In genomic region chrX:123121241-123121640, GRCh38 we compare ENCODE assay signal across 24 cellular contexts.
A peak's percentile ranks its signal among the peaks of the same experiment; 100 is the strongest.
DNase-seq lines count a peak whose midpoint lies in the region; ATAC-seq, FAIRE-seq and TF ChIP-seq lines count a peak whose summit lies in the region.
"Had no signal": no experiment of that assay in that cellular context is flagged by ENCODE, and none has a peak within 500 bp of the region (broad histone marks: within the 10 kb centered on the region; RNA-seq: fewer than 3 reads in every experiment).

No MANE protein-coding gene starts in this region.

- H3K9me3 Mint-ChIP-seq in MCF 10A (ENCODE audit: unreplicated experiment) (peaks cover 16% of the 10 kb centered on the region), astrocyte (ENCODE audit: unreplicated experiment) (no peaks in the 10 kb centered on the region)

- H3K27me3 Mint-ChIP-seq in MCF 10A (ENCODE audit: insufficient read depth, unreplicated experiment) (no peaks in the 10 kb centered on the region), astrocyte (ENCODE audit: low read depth, unreplicated experiment) (no peaks in the 10 kb centered on the region)
- H3K27me3 Mint-ChIP-seq: CD4-positive, CD25-positive, alpha-beta regulatory T cell had no signal

- H3K27ac Mint-ChIP-seq in MCF 10A (ENCODE audit: low read depth, unreplicated experiment) (no peak overlapping the region), astrocyte (ENCODE audit: unreplicated experiment) (peak overlapping the region; percentile 85)
- H3K27ac Mint-ChIP-seq: CD4-positive, CD25-positive, alpha-beta regulatory T cell had no signal

- H3K9me3 ChIP-seq in breast epithelium: peaks cover 0 to 4% of the 10 kb centered on the region in 2 donors
- no peaks in the 10 kb centered on the region for H3K9me3 ChIP-seq in astrocyte (ENCODE audit: insufficient read depth, low read depth, low read length)
- no peaks in the 10 kb centered on the region for H3K9me3 ChIP-seq in ascending aorta
- H3K9me3 ChIP-seq: BE2C had no signal

- H3K36me3 Mint-ChIP-seq in MCF 10A (ENCODE audit: insufficient read depth, unreplicated experiment) (no peaks in the 10 kb centered on the region), astrocyte (ENCODE audit: low read depth, unreplicated experiment) (no peaks in the 10 kb centered on the region)
- H3K36me3 Mint-ChIP-seq: CD4-positive, CD25-positive, alpha-beta regulatory T cell had no signal

- no peak overlapping the region for H3K4me2 ChIP-seq in astrocyte (ENCODE audit: low read length)

- TF ChIP-seq CTCF in MCF 10A (IDR thresholded peaks at IDR 0.05; ENCODE audit: unreplicated experiment): no peak
- no peak for TF ChIP-seq CTCF in breast epithelium (IDR thresholded peaks at IDR 0.05)
- no peak for TF ChIP-seq CTCF in astrocyte (IDR thresholded peaks at IDR 0.05; ENCODE audit: insufficient read depth, low read depth, low read length)
- no peak for TF ChIP-seq CTCF in fibroblast of mammary gland (conservative IDR thresholded peaks at IDR 0.05; ENCODE audit: control insufficient read depth, insufficient read depth, low read depth, low read length)
- TF ChIP-seq CTCF in ascending aorta (IDR thresholded peaks at IDR 0.05): no peak

- H3K4me1 ChIP-seq in breast epithelium (no peaks in the 10 kb centered on the region), astrocyte (ENCODE audit: insufficient read depth, low read length) (no peaks in the 10 kb centered on the region), ascending aorta (no peaks in the 10 kb centered on the region)
- H3K4me1 ChIP-seq: BE2C had no signal

- H3K27ac ChIP-seq in breast epithelium: no peak overlapping the region
- no peak overlapping the region for H3K27ac ChIP-seq in astrocyte (ENCODE audit: low read depth, low read length)
- no peak overlapping the region for H3K27ac ChIP-seq in ascending aorta
- H3K27ac ChIP-seq: 22Rv1 had no signal

- H3K27me3 ChIP-seq in breast epithelium: no peaks in the 10 kb centered on the region
- H3K27me3 ChIP-seq in astrocyte (ENCODE audit: insufficient read depth, low read length): no peaks in the 10 kb centered on the region
- H3K27me3 ChIP-seq in ascending aorta: no peaks in the 10 kb centered on the region
- H3K27me3 ChIP-seq: BE2C had no signal

- H3K36me3 ChIP-seq in breast epithelium: no peaks in the 10 kb centered on the region
- H3K36me3 ChIP-seq in astrocyte (ENCODE audit: insufficient read depth, low read length): no peaks in the 10 kb centered on the region
- H3K36me3 ChIP-seq in ascending aorta: no peaks in the 10 kb centered on the region
- H3K36me3 ChIP-seq: BE2C had no signal

- H3K79me2 ChIP-seq in astrocyte (ENCODE audit: insufficient read depth, low read length): no peaks in the 10 kb centered on the region

- H3K4me1 Mint-ChIP-seq in MCF 10A (ENCODE audit: insufficient read depth, unreplicated experiment): no peaks in the 10 kb centered on the region
- peaks cover 4% of the 10 kb centered on the region for H3K4me1 Mint-ChIP-seq in astrocyte (ENCODE audit: low read depth, unreplicated experiment)
- H3K4me1 Mint-ChIP-seq: CD4-positive, CD25-positive, alpha-beta regulatory T cell had no signal

- intact Hi-C loops in MCF 10A (cut with micrococcal nuclease): no loop called here
- intact Hi-C loops in breast epithelium (cut with DNase I; ENCODE audit: low total_unique reads): no loop called here
- intact Hi-C loops in ascending aorta (cut with DNase I): no loop called here

- H2AFZ ChIP-seq in astrocyte (ENCODE audit: low read depth, low read length): no peak overlapping the region

- H3K4me3 Mint-ChIP-seq in MCF 10A (ENCODE audit: unreplicated experiment): no peak overlapping the region
- H3K4me3 Mint-ChIP-seq in astrocyte (ENCODE audit: unreplicated experiment): no peak overlapping the region
- H3K4me3 Mint-ChIP-seq: CD4-positive, CD25-positive, alpha-beta regulatory T cell had no signal

- H3K9ac ChIP-seq in astrocyte (ENCODE audit: low read length): no peak overlapping the region

- BruUV-seq in MCF 10A (replicated peaks; lab: Mats Ljungman, UMichigan): no TSS peak

- ATAC-seq in esophagus mucosa (no peak), HG03097 (IDR thresholded peaks at IDR 0.05; ENCODE audit: low FRiP score, unreplicated experiment) (no peak)
- ATAC-seq: GM12878 had no signal

- TF ChIP-seq POLR2A in breast epithelium (IDR thresholded peaks at IDR 0.05): no peak

- no peaks in the 10 kb centered on the region for H4K20me1 ChIP-seq in astrocyte (ENCODE audit: insufficient read depth, low read length)

- H3K4me3 ChIP-seq in breast epithelium (no peak overlapping the region), astrocyte (ENCODE audit: insufficient read depth, low read depth, low read length) (no peak overlapping the region), fibroblast of mammary gland (ENCODE audit: control insufficient read depth, low read depth, low read length) (no peak overlapping the region), ascending aorta (no peak overlapping the region)
- H3K4me3 ChIP-seq: GM12878 had no signal

- no peak for FAIRE-seq in astrocyte (lab: Jason Lieb, UNC)
- FAIRE-seq: GM12878 had no signal

- DNase-seq in MCF 10A (ENCODE audit: unreplicated experiment) (peak; percentile 13), breast epithelium (ENCODE audit: low spot score in 2 of 2) (no peak), astrocyte (ENCODE audit: low read depth) (peak; percentile 44), fibroblast of mammary gland (ENCODE audit: low read depth) (peak; percentile 47), stromal cell of bone marrow (ENCODE audit: low read depth) (peak; percentile 9), ascending aorta (ENCODE audit: low spot score in 2 of 2) (no peak)
- DNase-seq: BE2C; CD4-positive, CD25-positive, alpha-beta regulatory T cell; COR-L47; GF-D8; H7; KG1; NCI-H1417 treated with DMSO at 0.1 percent for 48 hours; NCI-H187 treated with DMSO at 0.1 percent for 48 hours; NCI-H2227 treated with DMSO at 0.1 percent for 48 hours; NCI-H510A treated with DMSO at 0.1 percent for 48 hours; NCI-H82; OCI-M1; RPMI8226; SIG-M5 had no signal

- POLR2A ChIA-PET in MCF 10A (lab: Yijun Ruan, JAX): no interaction called here

- CTCF ChIA-PET in MCF 10A (lab: Yijun Ruan, JAX): no interaction called here

Comparison
In these comparisons a context has a peak if more than half of its experiments do, and no peak if none do; other contexts are left out.
1. DNase-seq: peak in MCF 10A (single experiment), astrocyte (single experiment), fibroblast of mammary gland (single experiment) and stromal cell of bone marrow (single experiment); none in breast epithelium (0 of 2) and ascending aorta (0 of 2).